Comparison of ENCODE assay signal across 34 cellular contexts in genomic region chr4:151087467-151087866, GRCh38.
"Had no signal": no experiment of that assay in that cellular context is flagged by ENCODE, and none has a peak within 500 bp of the region (broad histone marks: within the 10 kb centered on the region; RNA-seq: fewer than 3 reads in every experiment).

No MANE protein-coding gene starts in this region.

- H2AFZ ChIP-seq: PC-9 had no signal

- H3K27me3 Mint-ChIP-seq: activated CD4-positive, alpha-beta memory T cell treated with anti-CD3 and anti-CD28 coated beads, Interleukin-2, amount 10 ng/mL, durations not matched to agents 7 days and 5 days; activated CD8-positive, alpha-beta memory T cell treated with anti-CD3 and anti-CD28 coated beads, Interleukin-2, amount 10 ng/mL, durations not matched to agents 7 days and 5 days; activated naive CD4-positive, alpha-beta T cell treated with anti-CD3 and anti-CD28 coated beads, Interleukin-2, amount 10 ng/mL, durations not matched to agents 7 days and 5 days; activated naive CD8-positive, alpha-beta T cell had no signal

- H3K4me1 Mint-ChIP-seq: activated naive CD4-positive, alpha-beta T cell treated with anti-CD3 and anti-CD28 coated beads, Interleukin-2, amount 10 ng/mL, durations not matched to agents 7 days and 5 days; T-cell; T-helper 17 cell had no signal

- H3K36me3 ChIP-seq: brain microvascular endothelial cell, cardiac muscle cell had no signal

- H3K36me3 Mint-ChIP-seq: activated CD8-positive, alpha-beta memory T cell treated with anti-CD3 and anti-CD28 coated beads, Interleukin-2, amount 10 ng/mL, durations not matched to agents 7 days and 5 days; activated naive CD4-positive, alpha-beta T cell treated with anti-CD3 and anti-CD28 coated beads, Interleukin-2, amount 10 ng/mL, durations not matched to agents 7 days and 5 days; activated naive CD8-positive, alpha-beta T cell; T-cell had no signal

- H3K9ac ChIP-seq: KMS-11 had no signal

- ATAC-seq: activated CD8-positive, alpha-beta memory T cell treated with anti-CD3 and anti-CD28 coated beads, Interleukin-2, amount 10 ng/mL, durations not matched to agents 7 days and 5 days; Right ventricle myocardium inferior; SK-N-SH treated with all-trans-retinoic acid at 6 μM for 48 hours; T-cell; T-helper 17 cell had no signal

- H3K9me3 Mint-ChIP-seq: activated CD4-positive, alpha-beta memory T cell treated with anti-CD3 and anti-CD28 coated beads, Interleukin-2, amount 10 ng/mL, durations not matched to agents 7 days and 5 days; activated naive CD4-positive, alpha-beta T cell treated with anti-CD3 and anti-CD28 coated beads, Interleukin-2, amount 10 ng/mL, durations not matched to agents 7 days and 5 days; T-cell had no signal

- H3K27ac ChIP-seq: brain microvascular endothelial cell, cardiac muscle cell, KMS-11, PC-9, RWPE1, VCaP had no signal

- H3K4me2 ChIP-seq: KMS-11, PC-9 had no signal

- H3K27me3 ChIP-seq: brain microvascular endothelial cell, cardiac muscle cell had no signal

- H3K4me3 Mint-ChIP-seq: activated CD4-positive, alpha-beta memory T cell treated with anti-CD3 and anti-CD28 coated beads, Interleukin-2, amount 10 ng/mL, durations not matched to agents 7 days and 5 days; activated CD8-positive, alpha-beta memory T cell treated with anti-CD3 and anti-CD28 coated beads, Interleukin-2, amount 10 ng/mL, durations not matched to agents 7 days and 5 days; activated naive CD4-positive, alpha-beta T cell treated with anti-CD3 and anti-CD28 coated beads, Interleukin-2, amount 10 ng/mL, durations not matched to agents 7 days and 5 days; activated naive CD8-positive, alpha-beta T cell; T-cell; T-helper 17 cell had no signal

- H3K27ac Mint-ChIP-seq: activated CD4-positive, alpha-beta memory T cell treated with anti-CD3 and anti-CD28 coated beads, Interleukin-2, amount 10 ng/mL, durations not matched to agents 7 days and 5 days; activated CD8-positive, alpha-beta memory T cell treated with anti-CD3 and anti-CD28 coated beads, Interleukin-2, amount 10 ng/mL, durations not matched to agents 7 days and 5 days; activated naive CD4-positive, alpha-beta T cell treated with anti-CD3 and anti-CD28 coated beads, Interleukin-2, amount 10 ng/mL, durations not matched to agents 7 days and 5 days; activated naive CD8-positive, alpha-beta T cell; T-cell; T-helper 17 cell had no signal

- H3K4me3 ChIP-seq: cardiac muscle cell, PC-9 had no signal

- DNase-seq: activated CD4-positive, alpha-beta memory T cell treated with anti-CD3 and anti-CD28 coated beads, Interleukin-2, amount 10 ng/mL, durations not matched to agents 7 days and 5 days; activated CD4-positive, alpha-beta T cell treated with anti-CD3 and anti-CD28 coated beads for 1 hour; activated CD4-positive, alpha-beta T cell treated with anti-CD3 and anti-CD28 coated beads for 48 hours; activated CD4-positive, CD25-positive, alpha-beta regulatory T cell; activated CD8-positive, alpha-beta memory T cell treated with anti-CD3 and anti-CD28 coated beads for 24 hours; activated CD8-positive, alpha-beta memory T cell treated with anti-CD3 and anti-CD28 coated beads, Interleukin-2, amount 10 ng/mL, durations not matched to agents 7 days and 5 days; activated CD8-positive, alpha-beta memory T cell treated with anti-CD3 and anti-CD28 coated beads, Interleukin-2, amount 50 U/mL, for 48 hours; activated effector memory CD4-positive, alpha-beta T cell treated with Interleukin-2 at 50 U/mL for 16 hours; activated naive CD4-positive, alpha-beta T cell treated with anti-CD3 and anti-CD28 coated beads, Interleukin-2, amount 10 ng/mL, durations not matched to agents 7 days and 5 days; activated T-cell treated with anti-CD3 and anti-CD28 coated beads, Interleukin-2, amount 50 U/mL, for 48 hours; amniotic stem cell; aorta; brain microvascular endothelial cell; MM.1S; MV-4-11; NCI-H1092; NCI-H1436 treated with DMSO at 0.1 percent for 48 hours; NCI-H1694 treated with DMSO at 0.1 percent for 48 hours; NCI-H2029; NCI-H345; NCI-H524 treated with DMSO at 0.1 percent for 48 hours; NCI-H748 treated with DMSO at 0.1 percent for 48 hours; NK-92 treated with Interleukin-12 subunit alpha and Interleukin-12 subunit beta, amount 100 ng/mL, for 24 hours; PC-9; SIG-M5; T-cell; T-helper 17 cell had no signal
